ENCODE assay signal across 16 cellular contexts in genomic region chr2:88018077-88018805, GRCh38. TPM values are rescaled to one million over a fixed set of nuclear protein-coding genes. Genes with fewer than 3 reads are reported as not detected.
DNase-seq lines count a peak whose midpoint lies in the region; ATAC-seq, FAIRE-seq and TF ChIP-seq lines count a peak whose summit lies in the region.
"Not testable (repeated sequence)": the region's sequence is repeated elsewhere in the genome, so short reads cannot be mapped to it uniquely, and the experiment has no call there.
"Had no signal": no experiment of that assay in that cellular context is flagged by ENCODE, and none has a peak within 500 bp of the region (broad histone marks: within the 10 kb centered on the region; RNA-seq: fewer than 3 reads in every experiment).

No MANE protein-coding gene starts in this region.

- H3K9me3 ChIP-seq in astrocyte (ENCODE audit: insufficient read depth, low read depth, low read length) = not testable (repeated sequence)

- H3K4me3 ChIP-seq in astrocyte (ENCODE audit: insufficient read depth, low read depth, low read length) = not testable (repeated sequence)

- not testable (repeated sequence) for H3K9me3 Mint-ChIP-seq in T-helper 1 cell treated with Interleukin-12 subunit alpha and Interleukin-12 subunit beta and Interleukin-4 antibody, amounts not matched to agents 30 μg/mL and 1 μg/mL, for 36 hours; activated CD8-positive, alpha-beta memory T cell treated with anti-CD3 and anti-CD28 coated beads, Interleukin-2, amount 10 ng/mL, durations not matched to agents 7 days and 5 days (ENCODE audit: low read depth); astrocyte (ENCODE audit: unreplicated experiment); endothelial cell (ENCODE audit: unreplicated experiment); natural killer cell treated with Interleukin-12 subunit alpha and Interleukin-12 subunit beta and Interleukin-15 and Interleukin-18, amount 100 ng/mL, for 72 hours; stimulated activated naive CD8-positive, alpha-beta T cell treated with anti-CD3 and anti-CD28 coated beads, Interleukin-15, Interleukin-2, amounts not matched to agents 100 ng/mL and 50 ng/mL, for 24 hours

- peak overlapping the region; percentile 97 for H3K4me3 Mint-ChIP-seq in T-helper 1 cell treated with Interleukin-12 subunit alpha and Interleukin-12 subunit beta and Interleukin-4 antibody, amounts not matched to agents 30 μg/mL and 1 μg/mL, for 36 hours
- H3K4me3 Mint-ChIP-seq in activated CD8-positive, alpha-beta memory T cell treated with anti-CD3 and anti-CD28 coated beads, Interleukin-2, amount 10 ng/mL, durations not matched to agents 7 days and 5 days = peak overlapping the region; percentile 92
- H3K4me3 Mint-ChIP-seq in astrocyte (ENCODE audit: unreplicated experiment); endothelial cell (ENCODE audit: unreplicated experiment): not testable (repeated sequence)
- H3K4me3 Mint-ChIP-seq in natural killer cell treated with Interleukin-12 subunit alpha and Interleukin-12 subunit beta and Interleukin-15 and Interleukin-18, amount 100 ng/mL, for 72 hours = peak overlapping the region; percentile 94
- peak overlapping the region; percentile 43 for H3K4me3 Mint-ChIP-seq in stimulated activated naive CD8-positive, alpha-beta T cell treated with anti-CD3 and anti-CD28 coated beads, Interleukin-15, Interleukin-2, amounts not matched to agents 100 ng/mL and 50 ng/mL, for 24 hours

- not testable (repeated sequence) for H3K27me3 Mint-ChIP-seq in T-helper 1 cell treated with Interleukin-12 subunit alpha and Interleukin-12 subunit beta and Interleukin-4 antibody, amounts not matched to agents 30 μg/mL and 1 μg/mL, for 36 hours (ENCODE audit: low read depth); activated CD8-positive, alpha-beta memory T cell treated with anti-CD3 and anti-CD28 coated beads, Interleukin-2, amount 10 ng/mL, durations not matched to agents 7 days and 5 days; astrocyte (ENCODE audit: low read depth, unreplicated experiment); natural killer cell treated with Interleukin-12 subunit alpha and Interleukin-12 subunit beta and Interleukin-15 and Interleukin-18, amount 100 ng/mL, for 72 hours; stimulated activated naive CD8-positive, alpha-beta T cell treated with anti-CD3 and anti-CD28 coated beads, Interleukin-15, Interleukin-2, amounts not matched to agents 100 ng/mL and 50 ng/mL, for 24 hours
- H3K27me3 Mint-ChIP-seq in endothelial cell (ENCODE audit: unreplicated experiment) = peaks cover 16% of the 10 kb centered on the region

- not testable (repeated sequence) for H3K27ac ChIP-seq in astrocyte (ENCODE audit: low read depth, low read length)

- not testable (repeated sequence) for H3K79me2 ChIP-seq in astrocyte (ENCODE audit: insufficient read depth, low read length)

- peak; percentile 47 for DNase-seq in CD1c-positive myeloid dendritic cell (ENCODE audit: extremely low spot score)
- DNase-seq in KBM-7 = peak; percentile 67
- DNase-seq in activated CD8-positive, alpha-beta memory T cell treated with anti-CD3 and anti-CD28 coated beads, Interleukin-2, amount 10 ng/mL, durations not matched to agents 7 days and 5 days; endothelial cell (ENCODE audit: low spot score); natural killer cell treated with Interleukin-12 subunit alpha and Interleukin-12 subunit beta and Interleukin-15 and Interleukin-18, amount 100 ng/mL, for 72 hours (ENCODE audit: low spot score): not testable (repeated sequence)
- DNase-seq in astrocyte (ENCODE audit: low read depth) = peak; percentile 10

- H4K20me1 ChIP-seq in astrocyte (ENCODE audit: insufficient read depth, low read length) = not testable (repeated sequence)

- not testable (repeated sequence) for H3K27me3 ChIP-seq in astrocyte (ENCODE audit: insufficient read depth, low read length)

- not testable (repeated sequence) for H3K36me3 ChIP-seq in astrocyte (ENCODE audit: insufficient read depth, low read length)

- CTCF ChIA-PET in activated CD8-positive, alpha-beta memory T cell treated with anti-CD3 and anti-CD28 coated beads, Interleukin-2, amount 10 ng/mL, durations not matched to agents 7 days and 5 days (lab: Charles Lee) = interaction anchor here (1.6 kb wide), 1 partner anchor 37 kb away, joined by 3 read pairs; no protein-coding TSS in a partner anchor

- in situ Hi-C loops in KBM-7 (cut with MboI; ENCODE audit: low pct_unique_long_range_greater_than_20kb, low sequenced_read_pairs) = not testable (repeated sequence)

- not testable (repeated sequence) for H3K4me1 ChIP-seq in astrocyte (ENCODE audit: insufficient read depth, low read length)

- H2AFZ ChIP-seq in astrocyte (ENCODE audit: low read depth, low read length) = not testable (repeated sequence)

- not testable (repeated sequence) for TF ChIP-seq CTCF in astrocyte (IDR thresholded peaks at IDR 0.05; ENCODE audit: insufficient read depth, low read depth, low read length); endothelial cell (IDR thresholded peaks at IDR 0.05; ENCODE audit: unreplicated experiment)

- ATAC-seq in activated CD8-positive, alpha-beta memory T cell treated with anti-CD3 and anti-CD28 coated beads, Interleukin-2, amount 10 ng/mL, durations not matched to agents 7 days and 5 days; natural killer cell treated with Interleukin-12 subunit alpha and Interleukin-12 subunit beta and Interleukin-15 and Interleukin-18, amount 100 ng/mL, for 72 hours: not testable (repeated sequence)

- FAIRE-seq in astrocyte (lab: Jason Lieb, UNC) = not testable (repeated sequence)

- peaks cover 14% of the 10 kb centered on the region for H3K4me1 Mint-ChIP-seq in T-helper 1 cell treated with Interleukin-12 subunit alpha and Interleukin-12 subunit beta and Interleukin-4 antibody, amounts not matched to agents 30 μg/mL and 1 μg/mL, for 36 hours (ENCODE audit: low read depth)
- peaks cover 14% of the 10 kb centered on the region for H3K4me1 Mint-ChIP-seq in activated CD8-positive, alpha-beta memory T cell treated with anti-CD3 and anti-CD28 coated beads, Interleukin-2, amount 10 ng/mL, durations not matched to agents 7 days and 5 days
- not testable (repeated sequence) for H3K4me1 Mint-ChIP-seq in astrocyte (ENCODE audit: low read depth, unreplicated experiment)
- peaks cover 12% of the 10 kb centered on the region for H3K4me1 Mint-ChIP-seq in endothelial cell (ENCODE audit: unreplicated experiment)
- peaks cover 8 to 14% of the 10 kb centered on the region in 2 donors for H3K4me1 Mint-ChIP-seq in natural killer cell treated with Interleukin-12 subunit alpha and Interleukin-12 subunit beta and Interleukin-15 and Interleukin-18, amount 100 ng/mL, for 72 hours (ENCODE audit: low read depth in 2 of 2)
- H3K4me1 Mint-ChIP-seq in stimulated activated naive CD8-positive, alpha-beta T cell treated with anti-CD3 and anti-CD28 coated beads, Interleukin-15, Interleukin-2, amounts not matched to agents 100 ng/mL and 50 ng/mL, for 24 hours (ENCODE audit: low read depth) = peaks cover 26% of the 10 kb centered on the region

- not testable (repeated sequence) for H3K27ac Mint-ChIP-seq in T-helper 1 cell treated with Interleukin-12 subunit alpha and Interleukin-12 subunit beta and Interleukin-4 antibody, amounts not matched to agents 30 μg/mL and 1 μg/mL, for 36 hours; activated CD8-positive, alpha-beta memory T cell treated with anti-CD3 and anti-CD28 coated beads, Interleukin-2, amount 10 ng/mL, durations not matched to agents 7 days and 5 days; astrocyte (ENCODE audit: unreplicated experiment); stimulated activated naive CD8-positive, alpha-beta T cell treated with anti-CD3 and anti-CD28 coated beads, Interleukin-15, Interleukin-2, amounts not matched to agents 100 ng/mL and 50 ng/mL, for 24 hours
- H3K27ac Mint-ChIP-seq in endothelial cell (ENCODE audit: unreplicated experiment) = peak overlapping the region; percentile 85
- H3K27ac Mint-ChIP-seq in natural killer cell treated with Interleukin-12 subunit alpha and Interleukin-12 subunit beta and Interleukin-15 and Interleukin-18, amount 100 ng/mL, for 72 hours = peak overlapping the region in 1 of 2 donors; percentile 48

- not testable (repeated sequence) for H3K9ac ChIP-seq in astrocyte (ENCODE audit: low read length)

- H3K36me3 Mint-ChIP-seq in T-helper 1 cell treated with Interleukin-12 subunit alpha and Interleukin-12 subunit beta and Interleukin-4 antibody, amounts not matched to agents 30 μg/mL and 1 μg/mL, for 36 hours (ENCODE audit: low read depth); activated CD8-positive, alpha-beta memory T cell treated with anti-CD3 and anti-CD28 coated beads, Interleukin-2, amount 10 ng/mL, durations not matched to agents 7 days and 5 days; astrocyte (ENCODE audit: low read depth, unreplicated experiment); endothelial cell (ENCODE audit: low read depth, unreplicated experiment); natural killer cell treated with Interleukin-12 subunit alpha and Interleukin-12 subunit beta and Interleukin-15 and Interleukin-18, amount 100 ng/mL, for 72 hours; stimulated activated naive CD8-positive, alpha-beta T cell treated with anti-CD3 and anti-CD28 coated beads, Interleukin-15, Interleukin-2, amounts not matched to agents 100 ng/mL and 50 ng/mL, for 24 hours (ENCODE audit: low read depth): not testable (repeated sequence)

- peak overlapping the region; percentile 98 for H3K4me2 ChIP-seq in astrocyte (ENCODE audit: low read length)

RNA-seq across cellular contexts. Expression of gene RNU2-63P, which starts 1.9 kb away (rescaled TPM):
- 10 to 100 TPM; 21.2 to 48.9 TPM for total RNA-seq in activated CD8-positive, alpha-beta memory T cell treated with anti-CD3 and anti-CD28 coated beads, Interleukin-2, amount 10 ng/mL, durations not matched to agents 7 days and 5 days
- total RNA-seq in astrocyte = 4.2 and 6.6 TPM in 2 replicates
- 6.9 TPM for total RNA-seq in endothelial cell (ENCODE audit: unreplicated experiment)
- total RNA-seq in natural killer cell treated with Interleukin-12 subunit alpha and Interleukin-12 subunit beta and Interleukin-15 and Interleukin-18, amount 100 ng/mL, for 72 hours = 10 to 100 TPM; 13.9 to 39.8 TPM
- total RNA-seq: H4, kidney epithelial cell, lower leg skin, mononuclear cell, pulmonary artery endothelial cell, testis, vagina had no signal

RNA-seq across cellular contexts. Expression of gene KRCC1, which starts 37.3 kb away (rescaled TPM):
- 10 to 100 TPM; 12.4 to 20.0 TPM for total RNA-seq in activated CD8-positive, alpha-beta memory T cell treated with anti-CD3 and anti-CD28 coated beads, Interleukin-2, amount 10 ng/mL, durations not matched to agents 7 days and 5 days
- 17.7 and 18.3 TPM in 2 replicates for total RNA-seq in astrocyte
- 18.0 TPM for total RNA-seq in endothelial cell (ENCODE audit: unreplicated experiment)
- total RNA-seq in natural killer cell treated with Interleukin-12 subunit alpha and Interleukin-12 subunit beta and Interleukin-15 and Interleukin-18, amount 100 ng/mL, for 72 hours = 10 to 100 TPM in 1 of 2 donors, 1 to 10 TPM in 1; 7.4 to 17.3 TPM

RNA-seq across cellular contexts. Expression of gene SMYD1, which starts 49.4 kb away (rescaled TPM):
- not detected for total RNA-seq in activated CD8-positive, alpha-beta memory T cell treated with anti-CD3 and anti-CD28 coated beads, Interleukin-2, amount 10 ng/mL, durations not matched to agents 7 days and 5 days
- total RNA-seq in astrocyte (not detected in 2 replicates), endothelial cell (ENCODE audit: unreplicated experiment) (not detected)
- not detected for total RNA-seq in natural killer cell treated with Interleukin-12 subunit alpha and Interleukin-12 subunit beta and Interleukin-15 and Interleukin-18, amount 100 ng/mL, for 72 hours
- total RNA-seq: fibroblast of villous mesenchyme, H4, kidney epithelial cell, pulmonary artery endothelial cell, vagina had no signal
